8 cellular contexts compared by ENCODE assay signal in genomic region chr1:153963030-153963849, GRCh38. TPM values are rescaled to one million over a fixed set of nuclear protein-coding genes. Genes with fewer than 3 reads are reported as not detected.
DNase-seq lines count a peak whose midpoint lies in the region; ATAC-seq and TF ChIP-seq lines count a peak whose summit lies in the region.

Gene SLC39A1, minus strand, starts transcription at chr1:153963537. Its CDS starts 822 bp downstream, at chr1:153962715.

- no peaks in the 10 kb centered on the region for H3K27me3 Mint-ChIP-seq in activated naive CD8-positive, alpha-beta T cell treated with anti-CD3 and anti-CD28 coated beads for 36 hours
- peaks cover 24% of the 10 kb centered on the region for H3K27me3 Mint-ChIP-seq in glutamatergic neuron (ENCODE audit: unreplicated experiment)
- no peaks in the 10 kb centered on the region for H3K27me3 Mint-ChIP-seq in osteocyte (ENCODE audit: unreplicated experiment)

- H3K4me1 ChIP-seq in thoracic aorta (ENCODE audit: control insufficient read depth in 1 of 2, low read depth in 2 of 2) = peaks cover 35 to 59% of the 10 kb centered on the region in 2 donors

- TF ChIP-seq CTCF in glutamatergic neuron (IDR thresholded peaks at IDR 0.05; ENCODE audit: partially characterized antibody, unreplicated experiment) (no peak), osteocyte (IDR thresholded peaks at IDR 0.05) (no peak), thoracic aorta (IDR thresholded peaks at IDR 0.05) (no peak)

- DNase-seq in GM04504 (ENCODE audit: low read depth) = peak; percentile 92
- DNase-seq in NCI-H1436 (lab: John Stamatoyannopoulos, UW) = peak; percentile 95
- DNase-seq in SW 1271 (lab: John Stamatoyannopoulos, UW) = peak; percentile 59 to 91
- peak; percentile 95 for DNase-seq in activated naive CD8-positive, alpha-beta T cell treated with anti-CD3 and anti-CD28 coated beads for 36 hours
- peak; percentile 99 for DNase-seq in glutamatergic neuron
- peak; percentile 98 for DNase-seq in osteocyte (ENCODE audit: extremely low spot score, unreplicated experiment)
- peak; percentile 97 for DNase-seq in thoracic aorta (ENCODE audit: low spot score)

- peak within 1 kb of the TSS; percentile 87 for H3K27ac Mint-ChIP-seq in activated naive CD8-positive, alpha-beta T cell treated with anti-CD3 and anti-CD28 coated beads for 36 hours
- peak within 1 kb of the TSS; percentile 99 for H3K27ac Mint-ChIP-seq in glutamatergic neuron (ENCODE audit: unreplicated experiment)
- H3K27ac Mint-ChIP-seq in osteocyte (ENCODE audit: unreplicated experiment) = peak within 1 kb of the TSS; percentile 92

- peak within 1 kb of the TSS; percentile 77 for H3K4me3 ChIP-seq in thoracic aorta

- H3K4me3 Mint-ChIP-seq in activated naive CD8-positive, alpha-beta T cell treated with anti-CD3 and anti-CD28 coated beads for 36 hours = peak within 1 kb of the TSS; percentile 83
- H3K4me3 Mint-ChIP-seq in glutamatergic neuron (ENCODE audit: unreplicated experiment) = peak within 1 kb of the TSS; percentile 96
- H3K4me3 Mint-ChIP-seq in osteocyte (ENCODE audit: unreplicated experiment) = peak within 1 kb of the TSS; percentile 85

- no peaks in the 10 kb centered on the region for H3K27me3 ChIP-seq in thoracic aorta (replicated peaks; ENCODE audit: insufficient read depth)

- ATAC-seq in HG02642 (IDR thresholded peaks at IDR 0.05; ENCODE audit: poor library complexity, unreplicated experiment) = peak; percentile 58
- ATAC-seq in thoracic aorta (ENCODE audit: insufficient number of reproducible peaks, low FRiP score, low read depth) = peak; percentile 78

- peaks cover 39% of the 10 kb centered on the region for H3K4me1 Mint-ChIP-seq in activated naive CD8-positive, alpha-beta T cell treated with anti-CD3 and anti-CD28 coated beads for 36 hours
- H3K4me1 Mint-ChIP-seq in glutamatergic neuron (ENCODE audit: low read depth, unreplicated experiment) (peaks cover 27% of the 10 kb centered on the region), osteocyte (ENCODE audit: unreplicated experiment) (peaks cover 65% of the 10 kb centered on the region)

- peaks cover 8% of the 10 kb centered on the region for H3K36me3 ChIP-seq in thoracic aorta

- no peaks in the 10 kb centered on the region for H3K9me3 Mint-ChIP-seq in activated naive CD8-positive, alpha-beta T cell treated with anti-CD3 and anti-CD28 coated beads for 36 hours
- H3K9me3 Mint-ChIP-seq in glutamatergic neuron (ENCODE audit: unreplicated experiment) (peaks cover 15% of the 10 kb centered on the region), osteocyte (ENCODE audit: unreplicated experiment) (no peaks in the 10 kb centered on the region)

- peaks cover 25% of the 10 kb centered on the region for H3K36me3 Mint-ChIP-seq in activated naive CD8-positive, alpha-beta T cell treated with anti-CD3 and anti-CD28 coated beads for 36 hours
- H3K36me3 Mint-ChIP-seq in glutamatergic neuron (ENCODE audit: unreplicated experiment) = no peaks in the 10 kb centered on the region
- H3K36me3 Mint-ChIP-seq in osteocyte (ENCODE audit: unreplicated experiment) = peaks cover 7% of the 10 kb centered on the region

- H3K27ac ChIP-seq in thoracic aorta = peak within 1 kb of the TSS; percentile 90 to 94

- H3K9me3 ChIP-seq in thoracic aorta = no peaks in the 10 kb centered on the region

RNA-seq across cellular contexts. Expression of gene SLC39A1, which starts in this region (rescaled TPM):
- total RNA-seq in activated naive CD8-positive, alpha-beta T cell treated with anti-CD3 and anti-CD28 coated beads for 36 hours = 10 to 100 TPM; 60.6 to 63.1 TPM
- total RNA-seq in glutamatergic neuron (ENCODE audit: unreplicated experiment) = 28.1 TPM
- total RNA-seq in osteocyte = 93.2 and 95.3 TPM in 2 replicates
- 100 to 1,000 TPM; 102 to 136 TPM for total RNA-seq in thoracic aorta

Comparison
In these comparisons a context has a peak if more than half of its experiments do, and no peak if none do; other contexts are left out.
1. Peak in every context shown above with its lines: DNase-seq, ATAC-seq, H3K4me3 ChIP-seq and H3K27ac ChIP-seq.